ENCODE assay signal across 21 cellular contexts in genomic region chr2:222944552-222944951, GRCh38.
A peak's percentile ranks its signal among the peaks of the same experiment; 100 is the strongest.
DNase-seq lines count a peak whose midpoint lies in the region; ATAC-seq and TF ChIP-seq lines count a peak whose summit lies in the region.
"Had no signal": no experiment of that assay in that cellular context is flagged by ENCODE, and none has a peak within 500 bp of the region (broad histone marks: within the 10 kb centered on the region; RNA-seq: fewer than 3 reads in every experiment).

No MANE protein-coding gene starts in this region.

- H3K18ac ChIP-seq in IMR-90 (ENCODE audit: low read depth, low read length), result peak overlapping the region; percentile 86

- 0 out of 2 replicates have a peak overlapping the region, but pooled peaks have one; percentile 34 for H2BK20ac ChIP-seq in IMR-90 (ENCODE audit: low read depth, low read length)

- H3K9me3 ChIP-seq in IMR-90 (ENCODE audit: control insufficient read depth, insufficient read depth, low read length), result no peaks in the 10 kb centered on the region
- no peaks in the 10 kb centered on the region for H3K9me3 ChIP-seq in adipocyte (ENCODE audit: control insufficient read depth, low read length)
- H3K9me3 ChIP-seq in skeletal muscle satellite cell (replicated peaks; ENCODE audit: low read length), result no peaks in the 10 kb centered on the region
- H3K9me3 ChIP-seq: esophagus muscularis mucosa, lower lobe of right lung, upper lobe of right lung had no signal

- peak overlapping the region; percentile 87 for H2BK5ac ChIP-seq in IMR-90 (ENCODE audit: low read depth, low read length, poor library complexity, severe bottlenecking)

- H3K4me1 ChIP-seq in IMR-90 (ENCODE audit: control insufficient read depth, insufficient read depth, low read length) (peaks cover 13% of the 10 kb centered on the region), adipocyte (ENCODE audit: control insufficient read depth, insufficient read depth, low read length) (peaks cover 37% of the 10 kb centered on the region), skeletal muscle satellite cell (ENCODE audit: control insufficient read depth, insufficient read depth, low read length) (peaks cover 28% of the 10 kb centered on the region)
- H3K4me1 ChIP-seq: lower lobe of right lung, upper lobe of right lung had no signal

- DNase-seq in IMR-90, result peak; percentile 26
- DNase-seq in adipocyte (ENCODE audit: low read depth), result peak; percentile 55
- peak; percentile 37 for DNase-seq in fibroblast of villous mesenchyme (ENCODE audit: low read depth)
- no peak for DNase-seq in activated CD4-positive, alpha-beta T cell treated with anti-CD3 and anti-CD28 coated beads, Interleukin-2, amount 50 U/mL, for 1 hour
- DNase-seq in NCI-H2196 treated with DMSO at 0.1 percent for 48 hours (lab: John Stamatoyannopoulos, UW; ENCODE audit: unreplicated experiment), result no peak
- DNase-seq in DMS79 treated with DMSO at 0.1 percent for 48 hours (lab: John Stamatoyannopoulos, UW), result no peak
- no peak for DNase-seq in NCI-H1105 (lab: John Stamatoyannopoulos, UW)
- DNase-seq: activated CD4-positive, alpha-beta T cell treated with anti-CD3 and anti-CD28 coated beads for 1 hour; activated CD8-positive, alpha-beta memory T cell treated with anti-CD3 and anti-CD28 coated beads, Interleukin-2, amount 10 ng/mL, durations not matched to agents 7 days and 5 days; lower lobe of right lung; naive B cell; NCI-H1436; NCI-H2171; NCI-H69; stimulated activated CD4-positive, alpha-beta T cell treated with anti-CD3 and anti-CD28 coated beads, Interleukin-4, amount 100 ng/mL, for 1 hour; T1000; upper lobe of right lung had no signal

- in situ Hi-C loops in IMR-90 (cut with MboI; ENCODE audit: low sequenced_read_pairs), result no loop called here

- peak overlapping the region; percentile 59; the same call in 1 of the 2 replicates for H3K4me2 ChIP-seq in IMR-90 (ENCODE audit: low read depth, low read length)
- peak overlapping the region; percentile 36 for H3K4me2 ChIP-seq in skeletal muscle satellite cell (ENCODE audit: low read length)

- intact Hi-C loops in IMR-90 (cut with micrococcal nuclease), result loop anchor here (5.0 kb wide), 2 partner anchors 82 to 237 kb away; partner anchors contain the start of gene ACSL3

- no peak overlapping the region for H2BK15ac ChIP-seq in IMR-90 (ENCODE audit: low read depth, low read length)

- H3K36me3 ChIP-seq in IMR-90 (ENCODE audit: control insufficient read depth, insufficient read depth, low read length), result peaks cover 3% of the 10 kb centered on the region; the same call in 1 of the 2 replicates
- H3K36me3 ChIP-seq in adipocyte (ENCODE audit: control insufficient read depth, insufficient read depth, low read length, severe bottlenecking), result peaks cover 20% of the 10 kb centered on the region
- H3K36me3 ChIP-seq in skeletal muscle satellite cell (ENCODE audit: insufficient read depth, low read length), result peaks cover 11% of the 10 kb centered on the region

- no peak overlapping the region for H3K14ac ChIP-seq in IMR-90 (replicated peaks; ENCODE audit: low read depth, low read length)

- dilution Hi-C loops in IMR-90 (cut with HindIII; ENCODE audit: low sequenced_read_pairs, unreplicated experiment), result no loop called here

- H4K5ac ChIP-seq in IMR-90 (ENCODE audit: low read depth, low read length), result peak overlapping the region; percentile 59; the same call in 1 of the 2 replicates

- no peak overlapping the region for H2AK5ac ChIP-seq in IMR-90 (ENCODE audit: low read depth, low read length)

- H3K27me3 ChIP-seq in IMR-90 (ENCODE audit: control insufficient read depth, insufficient read depth, low read length) (no peaks in the 10 kb centered on the region), adipocyte (replicated peaks; ENCODE audit: control insufficient read depth, insufficient read depth, low read length) (no peaks in the 10 kb centered on the region), skeletal muscle satellite cell (ENCODE audit: control insufficient read depth, insufficient read depth, low read length) (no peaks in the 10 kb centered on the region)
- H3K27me3 ChIP-seq: esophagus muscularis mucosa, upper lobe of right lung had no signal

- H2AFZ ChIP-seq in IMR-90 (replicated peaks; ENCODE audit: low read length, poor library complexity), result no peak overlapping the region

- H3K4me3 ChIP-seq in IMR-90 (ENCODE audit: insufficient read depth, low read depth, low read length), result no peak overlapping the region
- H3K4me3 ChIP-seq in adipocyte (ENCODE audit: low read length), result peak overlapping the region; percentile 49
- no peak overlapping the region for H3K4me3 ChIP-seq in fibroblast of villous mesenchyme (ENCODE audit: low read depth, low read length)
- no peak overlapping the region for H3K4me3 ChIP-seq in skeletal muscle satellite cell (ENCODE audit: low read length)
- H3K4me3 ChIP-seq: esophagus muscularis mucosa, lower lobe of right lung, skin epidermis, upper lobe of right lung had no signal

- H3K23ac ChIP-seq in IMR-90 (ENCODE audit: low read depth, low read length), result no peak overlapping the region; the same call in 1 of the 2 replicates

- no peak for TF ChIP-seq RAD21 in IMR-90 (IDR thresholded peaks at IDR 0.05; ENCODE audit: low read length)

- ATAC-seq in IMR-90 (ENCODE audit: low read depth), result no peak
- ATAC-seq: activated CD8-positive, alpha-beta memory T cell treated with anti-CD3 and anti-CD28 coated beads, Interleukin-2, amount 10 ng/mL, durations not matched to agents 7 days and 5 days; activated T-helper 17 cell treated with anti-CD3 and anti-CD28 coated beads, Interleukin-2, amount 50 U/mL, for 72 hours; lower lobe of right lung; upper lobe of right lung had no signal

- H3K27ac ChIP-seq in IMR-90 (ENCODE audit: insufficient read depth, low read length), result peak overlapping the region; percentile 84; the same call in 1 of the 2 replicates
- H3K27ac ChIP-seq: lower lobe of right lung, upper lobe of right lung had no signal

- no peak overlapping the region for H4K91ac ChIP-seq in IMR-90 (ENCODE audit: insufficient read depth, low read depth, low read length)

- H3K79me1 ChIP-seq in IMR-90 (ENCODE audit: low read depth in 1 of 2, low read length in 2 of 2), result peaks cover 5 to 17% of the 10 kb centered on the region in 2 experiments; a peak in 3 of 4 replicates

- H4K8ac ChIP-seq in IMR-90 (ENCODE audit: low read depth in 2 of 2, low read length in 2 of 2), result no peak overlapping the region; a peak in 1 of 4 replicates

- H3K56ac ChIP-seq in IMR-90 (ENCODE audit: extremely low read depth, insufficient read depth, low read length), result no peak overlapping the region

- H3K9ac ChIP-seq in IMR-90 (ENCODE audit: low read depth, low read length), result no peak overlapping the region
- peak overlapping the region; percentile 66 for H3K9ac ChIP-seq in adipocyte (ENCODE audit: low read length)
- no peak overlapping the region for H3K9ac ChIP-seq in skeletal muscle satellite cell (ENCODE audit: low read depth, low read length)

- peaks cover 1% of the 10 kb centered on the region; the same call in 1 of the 2 replicates for H4K20me1 ChIP-seq in IMR-90 (ENCODE audit: insufficient read depth, low read length)

- POLR2A ChIA-PET in IMR-90 (lab: Charles Lee; ENCODE audit: unreplicated experiment), result no interaction called here

- H3K4ac ChIP-seq in IMR-90 (ENCODE audit: low read depth, low read length), result peak overlapping the region; percentile 39; the same call in 1 of the 2 replicates

- H2AK9ac ChIP-seq in IMR-90 (replicated peaks; ENCODE audit: low read depth, low read length, poor library complexity), result no peak overlapping the region

- no TSS peak for BruUV-seq in IMR-90 (replicated peaks; lab: Mats Ljungman, UMichigan)

- TF ChIP-seq CTCF in IMR-90 (conservative IDR thresholded peaks at IDR 0.05; ENCODE audit: low read depth, low read length) (no peak), fibroblast of villous mesenchyme (IDR thresholded peaks at IDR 0.05; ENCODE audit: insufficient read depth, low read depth, low read length) (no peak)

- no peak overlapping the region for H2BK120ac ChIP-seq in IMR-90 (ENCODE audit: low read depth, low read length)

- TF ChIP-seq POLR2A in IMR-90 (IDR thresholded peaks at IDR 0.05; ENCODE audit: low read depth, low read length), result no peak

- WGBS in IMR-90 (ENCODE audit: extremely low coverage in 2 of 2, insufficient read length in 1 of 2), 2 experiments, result 100% methylated on average over 1 of the region's 1 CpG; no CpG with 5 or more reads in 1 of the 2 experiments

- H3K9me1 ChIP-seq in IMR-90 (ENCODE audit: insufficient read depth, low read length), result no peaks in the 10 kb centered on the region

- CTCF ChIA-PET in IMR-90 (lab: Yijun Ruan, JAX), result interaction anchor here (0.5 to 2.4 kb wide), 2 partner anchors 15 to 83 kb away, joined by 3 to 7 read pairs; no protein-coding TSS in a partner anchor

TF ChIP-seq in IMR-90, 13 proteins besides CTCF, POLR2A, EP300 and RAD21 (continues in another document):
- TF ChIP-seq MXI1 (IDR thresholded peaks at IDR 0.05; ENCODE audit: borderline replicate concordance, low read depth, low read length) (no peak), BHLHE40 (IDR thresholded peaks at IDR 0.05; ENCODE audit: low read depth, low read length) (no peak), RCOR1 (IDR thresholded peaks at IDR 0.05; ENCODE audit: insufficient replicate concordance, low read length) (no peak), CHD1 (IDR thresholded peaks at IDR 0.05; ENCODE audit: low read depth, low read length) (no peak), MAFK (IDR thresholded peaks at IDR 0.05; ENCODE audit: low read depth, low read length) (no peak), SMC3 (IDR thresholded peaks at IDR 0.05; ENCODE audit: low read depth, low read length) (no peak), NFE2L2 (IDR thresholded peaks at IDR 0.05; ENCODE audit: low read depth, low read length) (no peak), USF2 (IDR thresholded peaks at IDR 0.05; ENCODE audit: low read depth, low read length) (no peak), RFX5 (IDR thresholded peaks at IDR 0.05; ENCODE audit: low read depth, low read length) (no peak), FOS (IDR thresholded peaks at IDR 0.05; ENCODE audit: low read depth, low read length) (no peak), CEBPB (IDR thresholded peaks at IDR 0.05; ENCODE audit: low read depth, low read length) (no peak), MAZ (IDR thresholded peaks at IDR 0.05; ENCODE audit: borderline replicate concordance, low read depth, low read length) (no peak)

Comparison
In these comparisons a context has a peak if more than half of its experiments do, and no peak if none do; other contexts are left out.
1. DNase-seq: peak in IMR-90 (single experiment), adipocyte (single experiment) and fibroblast of villous mesenchyme (single experiment); none in activated CD4-positive, alpha-beta T cell treated with anti-CD3 and anti-CD28 coated beads, Interleukin-2, amount 50 U/mL, for 1 hour (single experiment), NCI-H2196 treated with DMSO at 0.1 percent for 48 hours (single experiment), DMS79 treated with DMSO at 0.1 percent for 48 hours (single experiment) and NCI-H1105 (single experiment).